In the genomic region with DNA sequence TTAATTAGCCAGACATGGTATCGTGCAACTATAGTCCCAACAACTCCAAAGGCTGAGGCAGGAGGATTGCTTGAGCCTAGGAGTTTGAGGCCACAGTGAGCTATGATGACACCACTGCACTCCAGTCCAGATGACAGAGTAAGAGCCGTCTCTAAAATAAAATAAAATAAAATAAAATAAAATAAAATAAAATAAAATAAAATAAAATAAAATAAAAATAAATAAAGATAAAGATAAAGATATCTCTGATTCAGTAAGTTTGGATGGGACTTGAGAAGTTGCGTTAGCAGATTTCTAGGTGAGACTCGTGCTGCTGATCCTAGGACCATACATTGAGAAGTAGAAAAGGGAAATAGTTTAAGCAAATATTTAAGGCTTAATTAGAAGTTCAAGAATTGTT, we compare ENCODE assay signal across 8 cellular contexts.
"Had no signal": no experiment of that assay in that cellular context is flagged by ENCODE, and none has a peak within 500 bp of the region (broad histone marks: within the 10 kb centered on the region; RNA-seq: fewer than 3 reads in every experiment).

No MANE protein-coding gene starts in this region.

- ATAC-seq: GM23338, HCT116 had no signal

- DNase-seq: GM23248, GOT3, H7, H9, HCEC 1CT, HFFc6 had no signal

- H3K4me3 Mint-ChIP-seq: GM23338, H9, HFFc6 had no signal

- H3K4me1 Mint-ChIP-seq: H9 had no signal

- H3K27ac Mint-ChIP-seq: GM23338, H9, HFFc6 had no signal
